ENCODE assay signal across 1 cellular context in the genomic region with DNA sequence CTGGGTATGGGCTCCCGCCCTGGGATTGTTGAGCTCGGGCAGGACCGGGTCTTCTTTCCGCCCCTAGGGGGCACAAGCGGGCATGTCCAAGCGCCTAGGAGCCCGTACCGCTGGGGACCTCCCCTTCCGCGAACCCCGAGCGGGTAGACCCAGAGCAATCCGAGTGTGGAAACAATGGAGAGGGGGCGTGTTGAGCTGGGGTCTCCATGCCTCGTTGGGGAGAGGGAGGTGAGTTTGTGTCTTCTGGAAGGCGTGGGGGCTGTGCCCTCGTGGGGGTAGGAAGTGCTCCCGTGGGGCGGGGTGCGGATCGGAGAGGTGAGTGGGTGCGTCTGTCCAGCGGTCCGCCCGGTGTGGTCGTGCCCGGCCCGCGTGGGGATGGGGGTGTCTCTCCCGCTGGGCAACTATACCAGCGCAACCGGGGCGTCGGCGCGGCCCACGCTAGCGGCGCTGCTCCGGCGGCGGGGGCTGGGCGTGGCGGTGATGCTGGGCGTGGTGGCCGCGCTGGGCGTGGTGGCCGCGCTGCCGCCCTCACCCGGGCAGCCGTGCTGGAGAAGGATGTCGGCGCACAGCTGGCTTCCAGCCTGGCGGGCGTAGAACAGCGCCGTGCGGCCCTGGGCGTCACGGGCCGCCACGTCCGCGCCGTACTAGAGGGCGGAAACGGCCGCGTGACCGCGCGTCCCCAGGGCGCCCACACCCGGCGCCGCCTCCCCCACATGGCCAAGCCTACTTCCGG.
A peak's percentile ranks its signal among the peaks of the same experiment; 100 is the strongest.
TF ChIP-seq lines count a peak whose summit lies in the region.

No MANE protein-coding gene starts in this region.

TF ChIP-seq in HepG2, 621 proteins besides CTCF, POLR2A, EP300 and RAD21 (continued from another document and continues in another):
- TF ChIP-seq, protein P1, sequence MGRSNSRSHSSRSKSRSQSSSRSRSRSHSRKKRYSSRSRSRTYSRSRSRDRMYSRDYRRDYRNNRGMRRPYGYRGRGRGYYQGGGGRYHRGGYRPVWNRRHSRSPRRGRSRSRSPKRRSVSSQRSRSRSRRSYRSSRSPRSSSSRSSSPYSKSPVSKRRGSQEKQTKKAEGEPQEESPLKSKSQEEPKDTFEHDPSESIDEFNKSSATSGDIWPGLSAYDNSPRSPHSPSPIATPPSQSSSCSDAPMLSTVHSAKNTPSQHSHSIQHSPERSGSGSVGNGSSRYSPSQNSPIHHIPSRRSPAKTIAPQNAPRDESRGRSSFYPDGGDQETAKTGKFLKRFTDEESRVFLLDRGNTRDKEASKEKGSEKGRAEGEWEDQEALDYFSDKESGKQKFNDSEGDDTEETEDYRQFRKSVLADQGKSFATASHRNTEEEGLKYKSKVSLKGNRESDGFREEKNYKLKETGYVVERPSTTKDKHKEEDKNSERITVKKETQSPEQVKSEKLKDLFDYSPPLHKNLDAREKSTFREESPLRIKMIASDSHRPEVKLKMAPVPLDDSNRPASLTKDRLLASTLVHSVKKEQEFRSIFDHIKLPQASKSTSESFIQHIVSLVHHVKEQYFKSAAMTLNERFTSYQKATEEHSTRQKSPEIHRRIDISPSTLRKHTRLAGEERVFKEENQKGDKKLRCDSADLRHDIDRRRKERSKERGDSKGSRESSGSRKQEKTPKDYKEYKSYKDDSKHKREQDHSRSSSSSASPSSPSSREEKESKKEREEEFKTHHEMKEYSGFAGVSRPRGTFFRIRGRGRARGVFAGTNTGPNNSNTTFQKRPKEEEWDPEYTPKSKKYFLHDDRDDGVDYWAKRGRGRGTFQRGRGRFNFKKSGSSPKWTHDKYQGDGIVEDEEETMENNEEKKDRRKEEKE (IDR thresholded peaks at IDR 0.05): no peak
- TF ChIP-seq SMAD9 (CRISPR knock-in tag; IDR thresholded peaks at IDR 0.05) (no peak), ZNF652 (CRISPR knock-in tag; IDR thresholded peaks at IDR 0.05; ENCODE audit: borderline replicate concordance, low read depth) (no peak), SMC3 (IDR thresholded peaks at IDR 0.05; ENCODE audit: low read length) (0 out of 2 replicates have a peak, but pooled peaks have one; percentile 20), WIZ (CRISPR knock-in tag; IDR thresholded peaks at IDR 0.05) (no peak), ZFP36L2 (CRISPR knock-in tag; IDR thresholded peaks at IDR 0.05) (no peak), ZBTB8A (CRISPR knock-in tag; IDR thresholded peaks at IDR 0.05; ENCODE audit: borderline replicate concordance, low read depth) (no peak), ZNF20 (CRISPR knock-in tag; IDR thresholded peaks at IDR 0.05) (no peak), ZNF34 (CRISPR knock-in tag; IDR thresholded peaks at IDR 0.05; ENCODE audit: borderline replicate concordance) (0 out of 2 replicates have a peak, but pooled peaks have one; percentile 38), ZBTB38 (CRISPR knock-in tag; IDR thresholded peaks at IDR 0.05) (peak; percentile 36; the same call in 1 of the 2 replicates), KDM1A (CRISPR knock-in tag; IDR thresholded peaks at IDR 0.05) (no peak), HNRNPL (IDR thresholded peaks at IDR 0.05; ENCODE audit: low read depth, low read length) (peak; percentile 71), AGO1 (IDR thresholded peaks at IDR 0.05; ENCODE audit: low read depth, low read length, poor library complexity, severe bottlenecking) (peak; percentile 22), KAT7 (CRISPR knock-in tag; IDR thresholded peaks at IDR 0.05; ENCODE audit: borderline replicate concordance) (no peak), IKZF4 (CRISPR knock-in tag; IDR thresholded peaks at IDR 0.05; ENCODE audit: borderline replicate concordance, low read depth, not compliant biosample characterization) (no peak), SAFB2 (CRISPR knock-in tag; IDR thresholded peaks at IDR 0.05; ENCODE audit: borderline replicate concordance, low read depth) (peak; percentile 59; the same call in 1 of the 2 replicates), PHF20 (CRISPR knock-in tag; IDR thresholded peaks at IDR 0.05) (0 out of 2 replicates have a peak, but pooled peaks have one; percentile 29), ZNF672 (CRISPR knock-in tag; IDR thresholded peaks at IDR 0.05) (no peak), GATAD2A (CRISPR knock-in tag; IDR thresholded peaks at IDR 0.05) (peak; percentile 43; the same call in 1 of the 2 replicates), ZNF644 (CRISPR knock-in tag; IDR thresholded peaks at IDR 0.05; ENCODE audit: low read depth) (no peak), SP4 (CRISPR knock-in tag; IDR thresholded peaks at IDR 0.05) (peak; percentile 58; the same call in 1 of the 2 replicates), RXRA (CRISPR knock-in tag; IDR thresholded peaks at IDR 0.05) (peak; percentile 34; the same call in 1 of the 2 replicates), NBN (conservative IDR thresholded peaks at IDR 0.05) (no peak), HDAC6 (IDR thresholded peaks at IDR 0.05; ENCODE audit: low read depth, low read length) (no peak), ZNF441 (CRISPR knock-in tag; IDR thresholded peaks at IDR 0.05; ENCODE audit: borderline replicate concordance) (no peak), EED (CRISPR knock-in tag; IDR thresholded peaks at IDR 0.05) (no peak), MAF1 (CRISPR knock-in tag; IDR thresholded peaks at IDR 0.05; ENCODE audit: borderline replicate concordance) (no peak), MEIS2 (CRISPR knock-in tag; IDR thresholded peaks at IDR 0.05) (peak; percentile 21; the same call in 1 of the 2 replicates), ZMYM2 (CRISPR knock-in tag; IDR thresholded peaks at IDR 0.05) (0 out of 2 replicates have a peak, but pooled peaks have one; percentile 37), NFE2L1 (CRISPR knock-in tag; IDR thresholded peaks at IDR 0.05; ENCODE audit: borderline replicate concordance) (no peak)
- TF ChIP-seq, protein P2, sequence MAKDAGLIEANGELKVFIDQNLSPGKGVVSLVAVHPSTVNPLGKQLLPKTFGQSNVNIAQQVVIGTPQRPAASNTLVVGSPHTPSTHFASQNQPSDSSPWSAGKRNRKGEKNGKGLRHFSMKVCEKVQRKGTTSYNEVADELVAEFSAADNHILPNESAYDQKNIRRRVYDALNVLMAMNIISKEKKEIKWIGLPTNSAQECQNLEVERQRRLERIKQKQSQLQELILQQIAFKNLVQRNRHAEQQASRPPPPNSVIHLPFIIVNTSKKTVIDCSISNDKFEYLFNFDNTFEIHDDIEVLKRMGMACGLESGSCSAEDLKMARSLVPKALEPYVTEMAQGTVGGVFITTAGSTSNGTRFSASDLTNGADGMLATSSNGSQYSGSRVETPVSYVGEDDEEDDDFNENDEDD (CRISPR knock-in tag; IDR thresholded peaks at IDR 0.05; ENCODE audit: borderline replicate concordance): peak; percentile 59; the same call in 1 of the 2 replicates
- TF ChIP-seq, protein P3, sequence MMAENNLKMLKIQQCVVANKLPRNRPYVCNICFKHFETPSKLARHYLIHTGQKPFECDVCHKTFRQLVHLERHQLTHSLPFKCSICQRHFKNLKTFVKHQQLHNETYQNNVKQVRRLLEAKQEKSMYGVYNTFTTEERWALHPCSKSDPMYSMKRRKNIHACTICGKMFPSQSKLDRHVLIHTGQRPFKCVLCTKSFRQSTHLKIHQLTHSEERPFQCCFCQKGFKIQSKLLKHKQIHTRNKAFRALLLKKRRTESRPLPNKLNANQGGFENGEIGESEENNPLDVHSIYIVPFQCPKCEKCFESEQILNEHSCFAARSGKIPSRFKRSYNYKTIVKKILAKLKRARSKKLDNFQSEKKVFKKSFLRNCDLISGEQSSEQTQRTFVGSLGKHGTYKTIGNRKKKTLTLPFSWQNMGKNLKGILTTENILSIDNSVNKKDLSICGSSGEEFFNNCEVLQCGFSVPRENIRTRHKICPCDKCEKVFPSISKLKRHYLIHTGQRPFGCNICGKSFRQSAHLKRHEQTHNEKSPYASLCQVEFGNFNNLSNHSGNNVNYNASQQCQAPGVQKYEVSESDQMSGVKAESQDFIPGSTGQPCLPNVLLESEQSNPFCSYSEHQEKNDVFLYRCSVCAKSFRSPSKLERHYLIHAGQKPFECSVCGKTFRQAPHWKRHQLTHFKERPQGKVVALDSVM (CRISPR knock-in tag; IDR thresholded peaks at IDR 0.05): peak; percentile 48; the same call in 1 of the 2 replicates
- TF ChIP-seq, protein P4, sequence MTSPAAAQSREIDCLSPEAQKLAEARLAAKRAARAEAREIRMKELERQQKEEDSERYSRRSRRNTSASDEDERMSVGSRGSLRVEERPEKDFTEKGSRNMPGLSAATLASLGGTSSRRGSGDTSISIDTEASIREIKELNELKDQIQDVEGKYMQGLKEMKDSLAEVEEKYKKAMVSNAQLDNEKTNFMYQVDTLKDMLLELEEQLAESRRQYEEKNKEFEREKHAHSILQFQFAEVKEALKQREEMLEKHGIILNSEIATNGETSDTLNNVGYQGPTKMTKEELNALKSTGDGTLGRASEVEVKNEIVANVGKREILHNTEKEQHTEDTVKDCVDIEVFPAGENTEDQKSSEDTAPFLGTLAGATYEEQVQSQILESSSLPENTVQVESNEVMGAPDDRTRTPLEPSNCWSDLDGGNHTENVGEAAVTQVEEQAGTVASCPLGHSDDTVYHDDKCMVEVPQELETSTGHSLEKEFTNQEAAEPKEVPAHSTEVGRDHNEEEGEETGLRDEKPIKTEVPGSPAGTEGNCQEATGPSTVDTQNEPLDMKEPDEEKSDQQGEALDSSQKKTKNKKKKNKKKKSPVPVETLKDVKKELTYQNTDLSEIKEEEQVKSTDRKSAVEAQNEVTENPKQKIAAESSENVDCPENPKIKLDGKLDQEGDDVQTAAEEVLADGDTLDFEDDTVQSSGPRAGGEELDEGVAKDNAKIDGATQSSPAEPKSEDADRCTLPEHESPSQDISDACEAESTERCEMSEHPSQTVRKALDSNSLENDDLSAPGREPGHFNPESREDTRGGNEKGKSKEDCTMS (CRISPR knock-in tag; conservative IDR thresholded peaks at IDR 0.05): no peak
- TF ChIP-seq, protein P5, sequence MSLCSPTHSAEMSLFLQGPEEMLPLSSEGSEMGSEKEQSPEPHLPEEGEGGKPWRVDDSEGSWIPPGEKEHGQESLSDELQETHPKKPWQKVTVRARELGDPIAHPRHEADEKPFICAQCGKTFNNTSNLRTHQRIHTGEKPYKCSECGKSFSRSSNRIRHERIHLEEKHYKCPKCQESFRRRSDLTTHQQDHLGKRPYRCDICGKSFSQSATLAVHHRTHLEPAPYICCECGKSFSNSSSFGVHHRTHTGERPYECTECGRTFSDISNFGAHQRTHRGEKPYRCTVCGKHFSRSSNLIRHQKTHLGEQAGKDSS (CRISPR knock-in tag; IDR thresholded peaks at IDR 0.05; ENCODE audit: borderline replicate concordance, low read depth): no peak
- TF ChIP-seq, protein P6, sequence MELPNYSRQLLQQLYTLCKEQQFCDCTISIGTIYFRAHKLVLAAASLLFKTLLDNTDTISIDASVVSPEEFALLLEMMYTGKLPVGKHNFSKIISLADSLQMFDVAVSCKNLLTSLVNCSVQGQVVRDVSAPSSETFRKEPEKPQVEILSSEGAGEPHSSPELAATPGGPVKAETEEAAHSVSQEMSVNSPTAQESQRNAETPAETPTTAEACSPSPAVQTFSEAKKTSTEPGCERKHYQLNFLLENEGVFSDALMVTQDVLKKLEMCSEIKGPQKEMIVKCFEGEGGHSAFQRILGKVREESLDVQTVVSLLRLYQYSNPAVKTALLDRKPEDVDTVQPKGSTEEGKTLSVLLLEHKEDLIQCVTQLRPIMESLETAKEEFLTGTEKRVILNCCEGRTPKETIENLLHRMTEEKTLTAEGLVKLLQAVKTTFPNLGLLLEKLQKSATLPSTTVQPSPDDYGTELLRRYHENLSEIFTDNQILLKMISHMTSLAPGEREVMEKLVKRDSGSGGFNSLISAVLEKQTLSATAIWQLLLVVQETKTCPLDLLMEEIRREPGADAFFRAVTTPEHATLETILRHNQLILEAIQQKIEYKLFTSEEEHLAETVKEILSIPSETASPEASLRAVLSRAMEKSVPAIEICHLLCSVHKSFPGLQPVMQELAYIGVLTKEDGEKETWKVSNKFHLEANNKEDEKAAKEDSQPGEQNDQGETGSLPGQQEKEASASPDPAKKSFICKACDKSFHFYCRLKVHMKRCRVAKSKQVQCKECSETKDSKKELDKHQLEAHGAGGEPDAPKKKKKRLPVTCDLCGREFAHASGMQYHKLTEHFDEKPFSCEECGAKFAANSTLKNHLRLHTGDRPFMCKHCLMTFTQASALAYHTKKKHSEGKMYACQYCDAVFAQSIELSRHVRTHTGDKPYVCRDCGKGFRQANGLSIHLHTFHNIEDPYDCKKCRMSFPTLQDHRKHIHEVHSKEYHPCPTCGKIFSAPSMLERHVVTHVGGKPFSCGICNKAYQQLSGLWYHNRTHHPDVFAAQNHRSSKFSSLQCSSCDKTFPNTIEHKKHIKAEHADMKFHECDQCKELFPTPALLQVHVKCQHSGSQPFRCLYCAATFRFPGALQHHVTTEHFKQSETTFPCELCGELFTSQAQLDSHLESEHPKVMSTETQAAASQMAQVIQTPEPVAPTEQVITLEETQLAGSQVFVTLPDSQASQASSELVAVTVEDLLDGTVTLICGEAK (IDR thresholded peaks at IDR 0.05): no peak
- TF ChIP-seq, protein P6 (CRISPR knock-in tag; IDR thresholded peaks at IDR 0.05): no peak
